9 cellular contexts compared by ENCODE assay signal in genomic region chr6:167153523-167153959, GRCh38. TPM values are rescaled to one million over a fixed set of nuclear protein-coding genes. Genes with fewer than 3 reads are reported as not detected.
DNase-seq lines count a peak whose midpoint lies in the region; ATAC-seq and TF ChIP-seq lines count a peak whose summit lies in the region.
"Had no signal": no experiment of that assay in that cellular context is flagged by ENCODE, and none has a peak within 500 bp of the region (broad histone marks: within the 10 kb centered on the region; RNA-seq: fewer than 3 reads in every experiment).

No MANE protein-coding gene starts in this region.

- peak; percentile 48 for ATAC-seq in GM21360 (IDR thresholded peaks at IDR 0.05; ENCODE audit: unreplicated experiment)
- ATAC-seq in upper lobe of right lung = peak; percentile 50
- ATAC-seq in HG02623 (IDR thresholded peaks at IDR 0.05; ENCODE audit: unreplicated experiment) = no peak

- TF ChIP-seq CTCF in GM12875 (IDR thresholded peaks at IDR 0.05; ENCODE audit: borderline replicate concordance, insufficient read depth, low read depth, low read length) (no peak), upper lobe of right lung (IDR thresholded peaks at IDR 0.05) (no peak)

- DNase-seq in HT1080 (ENCODE audit: low read depth) (peak; percentile 97), upper lobe of right lung (no peak), NCI-H187 treated with DMSO at 0.1 percent for 48 hours (lab: John Stamatoyannopoulos, UW) (no peak)
- DNase-seq in activated naive CD4-positive, alpha-beta T cell treated with anti-CD3 and anti-CD28 coated beads for 36 hours = no peak

- CTCF ChIA-PET in activated naive CD4-positive, alpha-beta T cell treated with anti-CD3 and anti-CD28 coated beads for 36 hours (lab: Charles Lee) = no interaction called here

- no peaks in the 10 kb centered on the region for H3K36me3 ChIP-seq in upper lobe of right lung

- H3K9me3 Mint-ChIP-seq in dendritic cell treated with granulocyte-macrophage colony-stimulating factor and Interleukin-4, amounts not matched to agents 40 ng/mL and 50 ng/mL, for 4 days = no peaks in the 10 kb centered on the region
- H3K9me3 Mint-ChIP-seq in activated naive CD4-positive, alpha-beta T cell treated with anti-CD3 and anti-CD28 coated beads for 36 hours = no peaks in the 10 kb centered on the region

- no peaks in the 10 kb centered on the region for H3K4me1 ChIP-seq in upper lobe of right lung

- intact Hi-C loops in dendritic cell treated with granulocyte-macrophage colony-stimulating factor and Interleukin-4, amounts not matched to agents 40 ng/mL and 50 ng/mL, for 4 days (cut with micrococcal nuclease) = no loop called here
- intact Hi-C loops in upper lobe of right lung (cut with DNase I) = no loop called here
- intact Hi-C loops in activated naive CD4-positive, alpha-beta T cell treated with anti-CD3 and anti-CD28 coated beads for 36 hours (cut with micrococcal nuclease) = no loop called here

- no peaks in the 10 kb centered on the region for H3K9me3 ChIP-seq in upper lobe of right lung

- no peak overlapping the region for H3K27ac ChIP-seq in upper lobe of right lung
- H3K27ac ChIP-seq: epithelial cell of prostate had no signal

- H3K4me1 Mint-ChIP-seq in dendritic cell treated with granulocyte-macrophage colony-stimulating factor and Interleukin-4, amounts not matched to agents 40 ng/mL and 50 ng/mL, for 4 days (ENCODE audit: low read depth) = peaks cover 53% of the 10 kb centered on the region
- H3K4me1 Mint-ChIP-seq in activated naive CD4-positive, alpha-beta T cell treated with anti-CD3 and anti-CD28 coated beads for 36 hours (ENCODE audit: low read depth) = peaks cover 8% of the 10 kb centered on the region

- no peaks in the 10 kb centered on the region for H3K27me3 ChIP-seq in upper lobe of right lung

- no peak overlapping the region for H3K27ac Mint-ChIP-seq in dendritic cell treated with granulocyte-macrophage colony-stimulating factor and Interleukin-4, amounts not matched to agents 40 ng/mL and 50 ng/mL, for 4 days
- no peak overlapping the region for H3K27ac Mint-ChIP-seq in activated naive CD4-positive, alpha-beta T cell treated with anti-CD3 and anti-CD28 coated beads for 36 hours

- peak overlapping the region; percentile 58 for H3K4me3 Mint-ChIP-seq in dendritic cell treated with granulocyte-macrophage colony-stimulating factor and Interleukin-4, amounts not matched to agents 40 ng/mL and 50 ng/mL, for 4 days
- H3K4me3 Mint-ChIP-seq in activated naive CD4-positive, alpha-beta T cell treated with anti-CD3 and anti-CD28 coated beads for 36 hours = no peak overlapping the region

- H3K4me3 ChIP-seq in GM12875 (ENCODE audit: low read depth, low read length) (peak overlapping the region; percentile 18), upper lobe of right lung (peak overlapping the region; percentile 1)

- H3K36me3 Mint-ChIP-seq in dendritic cell treated with granulocyte-macrophage colony-stimulating factor and Interleukin-4, amounts not matched to agents 40 ng/mL and 50 ng/mL, for 4 days (ENCODE audit: low read depth) = no peaks in the 10 kb centered on the region
- H3K36me3 Mint-ChIP-seq in activated naive CD4-positive, alpha-beta T cell treated with anti-CD3 and anti-CD28 coated beads for 36 hours (ENCODE audit: low read depth) = no peaks in the 10 kb centered on the region

- H3K27me3 Mint-ChIP-seq in dendritic cell treated with granulocyte-macrophage colony-stimulating factor and Interleukin-4, amounts not matched to agents 40 ng/mL and 50 ng/mL, for 4 days = peaks cover 3% of the 10 kb centered on the region
- H3K27me3 Mint-ChIP-seq in activated naive CD4-positive, alpha-beta T cell treated with anti-CD3 and anti-CD28 coated beads for 36 hours (ENCODE audit: low read depth) = no peaks in the 10 kb centered on the region

RNA-seq across cellular contexts. Expression of gene GPR31, which starts 4.2 kb away (rescaled TPM):
- not detected in 2 replicates for total RNA-seq in HT1080 (2014; rRNA removed; shearing (Covaris generic))
- polyA plus RNA-seq in HT1080 (2015; cell fraction: cytosol; rRNA removed) = not detected in 2 replicates
- not detected in 2 replicates for polyA plus RNA-seq in HT1080 (2015; cell fraction: nucleus; rRNA removed)
- total RNA-seq in upper lobe of right lung = not detected
- not detected for total RNA-seq in activated naive CD4-positive, alpha-beta T cell treated with anti-CD3 and anti-CD28 coated beads for 36 hours

RNA-seq across cellular contexts. Expression of gene CCR6, which starts 30.6 kb away (rescaled TPM):
- 0.06 TPM in 1 of 2 replicates, not detected in the other for total RNA-seq in HT1080 (2014; rRNA removed; shearing (Covaris generic))
- not detected in 2 replicates for polyA plus RNA-seq in HT1080 (2015; cell fraction: cytosol; rRNA removed)
- polyA plus RNA-seq in HT1080 (2015; cell fraction: nucleus; rRNA removed) = not detected in 2 replicates
- 1.4 TPM for total RNA-seq in upper lobe of right lung
- under 1 TPM; 0.31 to 0.37 TPM for total RNA-seq in activated naive CD4-positive, alpha-beta T cell treated with anti-CD3 and anti-CD28 coated beads for 36 hours
